23 cellular contexts compared by ENCODE assay signal in genomic region chr11:114569781-114570180, GRCh38. TPM values are rescaled to one million over a fixed set of nuclear protein-coding genes. Genes with fewer than 3 reads are reported as not detected.
DNase-seq lines count a peak whose midpoint lies in the region; ATAC-seq, FAIRE-seq and TF ChIP-seq lines count a peak whose summit lies in the region.
"Had no signal": no experiment of that assay in that cellular context is flagged by ENCODE, and none has a peak within 500 bp of the region (broad histone marks: within the 10 kb centered on the region; RNA-seq: fewer than 3 reads in every experiment).

No MANE protein-coding gene starts in this region.

- TF ChIP-seq CTCF in K562 (IDR thresholded peaks at IDR 0.05 in 2 of 3, conservative IDR thresholded peaks at IDR 0.05 in 1 of 3; ENCODE audit: insufficient read depth in 2 of 3, low read depth in 1 of 3, low read length in 3 of 3) = no peak

- H3K9me3 ChIP-seq in K562 (replicated peaks; ENCODE audit: control insufficient read depth, insufficient read depth, low read depth, low read length) = no peaks in the 10 kb centered on the region
- H3K9me3 ChIP-seq: BE2C had no signal

- no peak overlapping the region for H3K9ac ChIP-seq in K562 (ENCODE audit: insufficient read depth in 1 of 2, low read depth in 2 of 2, low read length in 2 of 2)

- H3K27ac ChIP-seq in K562 (ENCODE audit: extremely low read depth, low read depth, low read length) = no peak overlapping the region

- POLR2A ChIA-PET in K562 (lab: Yijun Ruan, JAX) = no interaction called here

- BruUV-seq in K562 (replicated peaks; lab: Mats Ljungman, UMichigan) = no TSS peak

- TF ChIP-seq RAD21 in K562 (CRISPR knock-in tag; conservative IDR thresholded peaks at IDR 0.05 in 1 of 2, IDR thresholded peaks at IDR 0.05 in 1 of 2) = no peak

- TF ChIP-seq POLR2A in GM12892 (IDR thresholded peaks at IDR 0.05; ENCODE audit: low read depth, low read length) (no peak), K562 (conservative IDR thresholded peaks at IDR 0.05) (no peak)

- WGBS in K562 (ENCODE audit: insufficient coverage, low coverage, missing lambda C conversion rate) = 9% methylated on average over 3 of the region's 3 CpGs

- H4K20me1 ChIP-seq in K562 (replicated peaks; ENCODE audit: control insufficient read depth, insufficient read depth, low read length) = no peaks in the 10 kb centered on the region

- H3K9me1 ChIP-seq in K562 (ENCODE audit: control insufficient read depth, insufficient read depth, low read length) = no peaks in the 10 kb centered on the region

- in situ Hi-C loops in K562 (cut with MboI) = no loop called here

- H3K4me3 ChIP-seq in K562 = no peak overlapping the region

- H3K4me1 ChIP-seq in K562 (replicated peaks in 1 of 2; ENCODE audit: control insufficient read depth in 2 of 2, insufficient read depth in 2 of 2, low read length in 2 of 2) = no peaks in the 10 kb centered on the region
- H3K4me1 ChIP-seq: BE2C had no signal

- TF ChIP-seq EP300 in K562 (IDR thresholded peaks at IDR 0.05; ENCODE audit: low read length) = no peak

- H3K27me3 ChIP-seq in K562 (ENCODE audit: control insufficient read depth in 2 of 2, insufficient read depth in 2 of 2, low read length in 2 of 2) = no peaks in the 10 kb centered on the region

- CTCF ChIA-PET in K562 (lab: Yijun Ruan, JAX; ENCODE audit: low intra/inter-chr PET ratio) = no interaction called here

- no peak for ATAC-seq in K562
- no peak for ATAC-seq in HG02852 (IDR thresholded peaks at IDR 0.05; ENCODE audit: unreplicated experiment)
- ATAC-seq in HG02678 (IDR thresholded peaks at IDR 0.05; ENCODE audit: unreplicated experiment) = no peak
- no peak for ATAC-seq in esophagus mucosa

- no peaks in the 10 kb centered on the region for H3K79me2 ChIP-seq in K562 (ENCODE audit: control insufficient read depth, insufficient read depth, low read length)

- intact Hi-C loops in K562 (cut with micrococcal nuclease) = no loop called here

- DNase-seq in GM12892 (ENCODE audit: insufficient read length) (no peak), K562 (ENCODE audit: extremely low read depth in 1 of 4, low spot score in 3 of 4) (peak in 2 of 4 experiments; percentile 18 to 32), islet precursor cell (peak; percentile 54)
- no peak for DNase-seq in stimulated activated CD4-positive, alpha-beta T cell treated with anti-CD3 and anti-CD28 coated beads, Interleukin-12 subunit alpha, Interleukin-12 subunit beta, amount 100 ng/mL, for 4 hours
- DNase-seq: ACHN; BE2C; C1 segment of cervical spinal cord; CD4-positive, CD25-positive, alpha-beta regulatory T cell; CD8-positive, alpha-beta memory T cell; COR-L47; DMS153; DMS79; GF-D8; HCEC 1CT; IMR-90; KBM-7 had no signal

- no peak overlapping the region for H3K4me2 ChIP-seq in K562 (ENCODE audit: insufficient read depth, low read length)

- FAIRE-seq in GM12892 (lab: Jason Lieb, UNC) = peak; percentile 62
- no peak for FAIRE-seq in K562 (lab: Jason Lieb, UNC)
- FAIRE-seq: A204.1, H54, HTR-8/SVneo had no signal

- peak overlapping the region; percentile 47; the same call in 1 of the 2 replicates for H2AFZ ChIP-seq in K562 (ENCODE audit: low read depth, low read length)

- no peaks in the 10 kb centered on the region for H3K36me3 ChIP-seq in K562 (ENCODE audit: control insufficient read depth, insufficient read depth, low read length)
- H3K36me3 ChIP-seq: BE2C had no signal

TF ChIP-seq in K562, 482 proteins besides CTCF, POLR2A, EP300 and RAD21:
- TF ChIP-seq CREB1 (IDR thresholded peaks at IDR 0.05) (no peak), CREB1 (CRISPR knock-in tag; IDR thresholded peaks at IDR 0.05) (no peak), CBX2 (IDR thresholded peaks at IDR 0.05; ENCODE audit: insufficient read depth, low read length, poor library complexity, severe bottlenecking) (no peak), ZNF124 (CRISPR knock-in tag; IDR thresholded peaks at IDR 0.05) (no peak), HNRNPLL (IDR thresholded peaks at IDR 0.05; ENCODE audit: low read depth, low read length, poor library complexity, severe bottlenecking) (no peak), ZBTB8A (IDR thresholded peaks at IDR 0.05; ENCODE audit: partially characterized antibody) (no peak), SAFB2 (IDR thresholded peaks at IDR 0.05; ENCODE audit: borderline replicate concordance, low read depth, low read length, severe bottlenecking) (no peak), PRMT5 (CRISPR knock-in tag; IDR thresholded peaks at IDR 0.05) (no peak), TAF15 (IDR thresholded peaks at IDR 0.05; ENCODE audit: low read depth, low read length) (no peak), GMEB1 (CRISPR knock-in tag; IDR thresholded peaks at IDR 0.05) (no peak), ZNF239 (CRISPR knock-in tag; IDR thresholded peaks at IDR 0.05) (no peak), CBFA2T2 (conservative IDR thresholded peaks at IDR 0.05) (peak; percentile 33), TAL1 (IDR thresholded peaks at IDR 0.05) (peak; percentile 47; the same call in 1 of the 2 replicates), CBFB (CRISPR knock-in tag; IDR thresholded peaks at IDR 0.05) (no peak), TCF3 (CRISPR knock-in tag; IDR thresholded peaks at IDR 0.05) (peak; percentile 48; the same call in 1 of the 2 replicates), TEAD4 (IDR thresholded peaks at IDR 0.05; ENCODE audit: low read length) (peak; percentile 21; the same call in 1 of the 2 replicates), TEAD4 (CRISPR knock-in tag; IDR thresholded peaks at IDR 0.05; ENCODE audit: borderline replicate concordance) (no peak), U2AF1 (optimal IDR thresholded peaks at IDR 0.05; ENCODE audit: low read depth, low read length) (no peak), CBFA2T3 (IDR thresholded peaks at IDR 0.05) (peak; percentile 63)

RNA-seq across cellular contexts. Expression of gene NXPE1, which starts 10.1 kb away (rescaled TPM):
- not detected for polyA plus RNA-seq in GM12892 (2012; ENCODE audit: missing spikeins)
- total RNA-seq in K562 (2011; cell fraction: chromatin; rRNA removed; ENCODE audit: low replicate concordance) = not detected in 2 replicates
- total RNA-seq in K562 (2011; cell fraction: nucleolus; rRNA removed) = not detected in 2 replicates
- not detected in 2 replicates for total RNA-seq in K562 (2011; cell fraction: nucleoplasm; rRNA removed)
- not detected in 2 replicates for total RNA-seq in K562 (2014; rRNA removed)
- not detected in 2 replicates for total RNA-seq in K562 (2014; rRNA removed; fragmentation: Illumina TruSeq; extraction: Trizol)
- not detected in 2 replicates for total RNA-seq in K562 (2015; rRNA removed; fragmentation: Illumina TruSeq; extraction: Trizol)
- 0.45 TPM in 1 of 2 replicates, not detected in the other for total RNA-seq in K562 (2021)
- not detected in 2 replicates for polyA plus RNA-seq in K562 (2011; rRNA removed)
- polyA plus RNA-seq in K562 (2011; cell fraction: cytosol; rRNA removed) = not detected in 2 replicates
- polyA plus RNA-seq in K562 (2011; cell fraction: nucleus; rRNA removed) = not detected in 2 replicates
- polyA plus RNA-seq in K562 (2012) = not detected in 2 replicates
- polyA plus RNA-seq in K562 (2014; fragmentation: Illumina TruSeq; extraction: Trizol) = not detected in 2 replicates
- polyA plus RNA-seq in K562 (2014; fragmentation: Nextera tagmentation; extraction: Ambion mirVana) = not detected
- not detected in 2 replicates for polyA plus RNA-seq in K562 (2014; rRNA removed)
- polyA minus RNA-seq in K562 (2011; rRNA and poly(A)+ RNA removed) = not detected in 2 replicates
- not detected in 2 replicates for polyA minus RNA-seq in K562 (2011; cell fraction: cytosol; rRNA and poly(A)+ RNA removed)
- not detected in 2 replicates for polyA minus RNA-seq in K562 (2011; cell fraction: nucleus; rRNA and poly(A)+ RNA removed)
- not detected for total RNA-seq in esophagus mucosa
- total RNA-seq: CD4-positive, CD25-positive, alpha-beta regulatory T cell; CD8-positive, alpha-beta memory T cell; Daoy; IMR-90 had no signal
- polyA plus RNA-seq: CD4-positive, CD25-positive, alpha-beta regulatory T cell; CD8-positive, alpha-beta memory T cell; IMR-90 had no signal

RNA-seq across cellular contexts. Expression of gene NXPE4, which starts 25.8 kb away (rescaled TPM):
- not detected for polyA plus RNA-seq in GM12892 (2012; ENCODE audit: missing spikeins)
- total RNA-seq in K562 (2011; cell fraction: chromatin; rRNA removed; ENCODE audit: low replicate concordance) = not detected in 2 replicates
- total RNA-seq in K562 (2011; cell fraction: nucleolus; rRNA removed) = not detected in 2 replicates
- not detected in 2 replicates for total RNA-seq in K562 (2011; cell fraction: nucleoplasm; rRNA removed)
- total RNA-seq in K562 (2014; rRNA removed) (not detected in 2 replicates), K562 (2014; rRNA removed; fragmentation: Illumina TruSeq; extraction: Trizol) (not detected in 2 replicates), K562 (2015; rRNA removed; fragmentation: Illumina TruSeq; extraction: Trizol) (not detected in 2 replicates), K562 (2021) (not detected in 2 replicates), esophagus mucosa (not detected)
- polyA plus RNA-seq in K562 (2011; rRNA removed) (not detected in 2 replicates), K562 (2014; fragmentation: Illumina TruSeq; extraction: Trizol) (not detected in 2 replicates), K562 (2014; fragmentation: Nextera tagmentation; extraction: Ambion mirVana) (not detected), K562 (2014; rRNA removed) (not detected in 2 replicates)
- polyA plus RNA-seq in K562 (2011; cell fraction: cytosol; rRNA removed) = not detected in 2 replicates
- polyA plus RNA-seq in K562 (2011; cell fraction: nucleus; rRNA removed) = not detected in 2 replicates
- not detected in 2 replicates for polyA plus RNA-seq in K562 (2012)
- not detected in 2 replicates for polyA minus RNA-seq in K562 (2011; rRNA and poly(A)+ RNA removed)
- not detected in 2 replicates for polyA minus RNA-seq in K562 (2011; cell fraction: cytosol; rRNA and poly(A)+ RNA removed)
- polyA minus RNA-seq in K562 (2011; cell fraction: nucleus; rRNA and poly(A)+ RNA removed) = not detected in 2 replicates
- total RNA-seq: CD4-positive, CD25-positive, alpha-beta regulatory T cell; CD8-positive, alpha-beta memory T cell; Daoy; IMR-90 had no signal
- polyA plus RNA-seq: CD4-positive, CD25-positive, alpha-beta regulatory T cell; CD8-positive, alpha-beta memory T cell; IMR-90 had no signal
